8 cellular contexts compared by ENCODE assay signal in the genomic region with DNA sequence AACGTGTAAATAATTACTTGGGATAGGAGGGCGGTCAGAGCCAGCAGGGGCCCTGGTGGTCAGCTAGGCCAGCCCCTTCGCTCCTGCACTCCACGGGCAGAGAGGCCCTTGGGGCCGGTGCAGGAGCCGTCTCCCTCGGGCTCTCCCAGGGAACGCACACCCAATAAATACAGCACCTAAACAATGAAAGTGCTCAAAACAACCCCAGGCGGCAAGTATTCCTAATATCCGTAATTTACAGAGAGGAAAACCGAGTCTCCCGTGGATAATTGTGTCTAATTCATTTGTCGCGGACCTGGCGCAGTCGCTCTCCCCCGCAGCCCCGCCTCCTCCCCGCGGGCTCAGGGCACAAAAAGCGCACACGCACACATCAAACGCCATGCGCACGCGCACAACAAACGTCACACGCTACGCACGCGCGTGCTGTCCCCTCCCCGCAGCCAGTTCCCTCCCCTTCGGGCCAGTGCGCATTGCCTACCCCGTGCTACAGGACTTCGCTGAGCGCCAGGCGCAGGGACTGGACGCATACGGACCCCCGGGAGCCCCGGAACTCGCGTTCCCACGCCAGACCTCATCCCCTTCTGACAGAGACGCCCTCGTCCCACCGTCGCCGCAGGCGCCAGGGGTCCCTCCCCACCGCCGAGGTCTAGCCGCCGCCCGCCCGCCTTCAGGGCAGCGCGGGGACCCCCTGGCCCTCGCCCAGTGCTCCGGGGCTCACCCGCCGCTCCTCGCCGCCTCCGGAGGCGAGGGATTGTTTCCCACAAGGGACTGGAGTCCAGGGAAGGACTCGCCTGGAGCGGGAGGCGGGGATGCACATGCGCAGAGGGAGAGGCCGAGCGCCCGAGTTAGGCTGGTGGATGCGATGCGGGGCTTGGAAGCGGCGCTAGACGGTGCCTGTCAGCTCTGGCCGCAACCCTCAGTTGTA. TPM values are rescaled to one million over a fixed set of nuclear protein-coding genes. Genes with fewer than 3 reads are reported as not detected.
DNase-seq lines count a peak whose midpoint lies in the region; ATAC-seq, FAIRE-seq and TF ChIP-seq lines count a peak whose summit lies in the region.

A gene (minus strand): TSS at position 324 of the 925 bp plus-strand sequence. CDS start 1,300 bp downstream, outside the sequence.

- H3K4me2 ChIP-seq in DOHH2 (ENCODE audit: low read length) (peak within 1 kb of the TSS; percentile 96), GM23248 (ENCODE audit: unreplicated experiment) (peak within 1 kb of the TSS; percentile 99), Karpas-422 (ENCODE audit: low read depth, low read length, poor library complexity, severe bottlenecking) (peak within 1 kb of the TSS; percentile 90)

- H3K4me3 ChIP-seq in DOHH2 (ENCODE audit: low read length), result peak within 1 kb of the TSS; percentile 98
- peak within 1 kb of the TSS; percentile 86 for H3K4me3 ChIP-seq in GM23248
- H3K4me3 ChIP-seq in Karpas-422 (ENCODE audit: low read length), result peak within 1 kb of the TSS; percentile 90

- H3K9me3 ChIP-seq in DOHH2 (ENCODE audit: control insufficient read depth, insufficient read depth, low read length) (peaks cover 6% of the 10 kb centered on the region; the same call in 1 of the 2 replicates), GM23248 (ENCODE audit: low read depth) (no peaks in the 10 kb centered on the region), Karpas-422 (ENCODE audit: low read length) (no peaks in the 10 kb centered on the region)

- H3K9me2 ChIP-seq in DOHH2 (replicated peaks; ENCODE audit: control insufficient read depth, low read length), result no peaks in the 10 kb centered on the region
- no peaks in the 10 kb centered on the region for H3K9me2 ChIP-seq in GM23248 (ENCODE audit: insufficient read depth)
- no peaks in the 10 kb centered on the region for H3K9me2 ChIP-seq in Karpas-422 (replicated peaks; ENCODE audit: insufficient read depth, low read length)

- no peak for TF ChIP-seq CTCF in DOHH2 (IDR thresholded peaks at IDR 0.05; ENCODE audit: low read depth, low read length, poor library complexity, severe bottlenecking)

- H3K27me3 ChIP-seq in DOHH2 (ENCODE audit: control insufficient read depth, low read length) (no peaks in the 10 kb centered on the region), GM23248 (replicated peaks; ENCODE audit: insufficient read depth) (no peaks in the 10 kb centered on the region), Karpas-422 (ENCODE audit: low read length) (no peaks in the 10 kb centered on the region)

- H3K4me3 Mint-ChIP-seq in natural killer cell treated with Interleukin-12 subunit alpha and Interleukin-12 subunit beta and Interleukin-15 and Interleukin-18, amount 100 ng/mL, for 72 hours, result peak within 1 kb of the TSS; percentile 100
- peak within 1 kb of the TSS; percentile 78 to 96 for H3K4me3 Mint-ChIP-seq in stimulated activated naive CD8-positive, alpha-beta T cell treated with anti-CD3 and anti-CD28 coated beads, Interleukin-15, amount 100 ng/mL, for 72 hours

- peaks cover 6% of the 10 kb centered on the region for H3K36me3 Mint-ChIP-seq in natural killer cell treated with Interleukin-12 subunit alpha and Interleukin-12 subunit beta and Interleukin-15 and Interleukin-18, amount 100 ng/mL, for 72 hours

- DNase-seq in GM23248 (peak; percentile 100), Karpas-422 (peak; percentile 98), RCC 7860 (ENCODE audit: low spot score) (peak; percentile 91), fibroblast of gingiva (ENCODE audit: low read depth) (peak; percentile 98)
- peak; percentile 88 to 91 for DNase-seq in activated T-helper 1 cell treated with anti-CD3 and anti-CD28 coated beads, Interleukin-2, amount 50 U/mL, for 16 hours (ENCODE audit: low read depth in 1 of 2, low spot score in 1 of 2)
- peak; percentile 94 for DNase-seq in natural killer cell treated with Interleukin-12 subunit alpha and Interleukin-12 subunit beta and Interleukin-15 and Interleukin-18, amount 100 ng/mL, for 72 hours (ENCODE audit: low spot score)
- peak; percentile 87 to 93 for DNase-seq in stimulated activated naive CD8-positive, alpha-beta T cell treated with anti-CD3 and anti-CD28 coated beads, Interleukin-15, amount 100 ng/mL, for 72 hours

- no peaks in the 10 kb centered on the region for H3K9me3 Mint-ChIP-seq in natural killer cell treated with Interleukin-12 subunit alpha and Interleukin-12 subunit beta and Interleukin-15 and Interleukin-18, amount 100 ng/mL, for 72 hours
- H3K9me3 Mint-ChIP-seq in stimulated activated naive CD8-positive, alpha-beta T cell treated with anti-CD3 and anti-CD28 coated beads, Interleukin-15, amount 100 ng/mL, for 72 hours, result no peaks in the 10 kb centered on the region

- H3K4me1 Mint-ChIP-seq in natural killer cell treated with Interleukin-12 subunit alpha and Interleukin-12 subunit beta and Interleukin-15 and Interleukin-18, amount 100 ng/mL, for 72 hours (ENCODE audit: low read depth in 2 of 2), result peaks cover 22 to 31% of the 10 kb centered on the region in 2 donors
- H3K4me1 Mint-ChIP-seq in stimulated activated naive CD8-positive, alpha-beta T cell treated with anti-CD3 and anti-CD28 coated beads, Interleukin-15, amount 100 ng/mL, for 72 hours, result peaks cover 36% of the 10 kb centered on the region

- in situ Hi-C loops in GM23248 (cut with MboI), result no loop called here

- WGBS in GM23248 (ENCODE audit: low coverage in 1 of 2, low lambda C conversion rate in 2 of 2, missing lambda C conversion rate in 2 of 2), 2 experiments, result 1 to 2% methylated on average over 55 to 73 of the region's 81 CpGs

- no peaks in the 10 kb centered on the region for H4K20me1 ChIP-seq in DOHH2 (ENCODE audit: control insufficient read depth, insufficient read depth, low read depth, low read length)
- H4K20me1 ChIP-seq in GM23248 (ENCODE audit: insufficient read depth), result no peaks in the 10 kb centered on the region
- H4K20me1 ChIP-seq in Karpas-422 (ENCODE audit: insufficient read depth, low read depth, low read length), result no peaks in the 10 kb centered on the region

- no peaks in the 10 kb centered on the region for H3F3A ChIP-seq in DOHH2 (ENCODE audit: control insufficient read depth, insufficient read depth)
- peaks cover 11% of the 10 kb centered on the region; the same call in 1 of the 2 replicates for H3F3A ChIP-seq in GM23248 (ENCODE audit: insufficient read depth)

- H3K27me3 Mint-ChIP-seq in natural killer cell treated with Interleukin-12 subunit alpha and Interleukin-12 subunit beta and Interleukin-15 and Interleukin-18, amount 100 ng/mL, for 72 hours, result no peaks in the 10 kb centered on the region
- H3K27me3 Mint-ChIP-seq in stimulated activated naive CD8-positive, alpha-beta T cell treated with anti-CD3 and anti-CD28 coated beads, Interleukin-15, amount 100 ng/mL, for 72 hours, result no peaks in the 10 kb centered on the region

- peak; percentile 98 to 99 for ATAC-seq in natural killer cell treated with Interleukin-12 subunit alpha and Interleukin-12 subunit beta and Interleukin-15 and Interleukin-18, amount 100 ng/mL, for 72 hours
- peak; percentile 98 for ATAC-seq in stimulated activated naive CD8-positive, alpha-beta T cell treated with anti-CD3 and anti-CD28 coated beads, Interleukin-15, amount 100 ng/mL, for 72 hours

- H3K9ac ChIP-seq in GM23248 (peak within 1 kb of the TSS; percentile 99), Karpas-422 (ENCODE audit: low read length) (peak within 1 kb of the TSS; percentile 98)

- H3K27ac Mint-ChIP-seq in natural killer cell treated with Interleukin-12 subunit alpha and Interleukin-12 subunit beta and Interleukin-15 and Interleukin-18, amount 100 ng/mL, for 72 hours, result peak within 1 kb of the TSS; percentile 82 to 89
- peak within 1 kb of the TSS; percentile 95 for H3K27ac Mint-ChIP-seq in stimulated activated naive CD8-positive, alpha-beta T cell treated with anti-CD3 and anti-CD28 coated beads, Interleukin-15, amount 100 ng/mL, for 72 hours

- H2AFZ ChIP-seq in GM23248 (peak within 1 kb of the TSS; percentile 94), Karpas-422 (ENCODE audit: low read length) (peak within 1 kb of the TSS; percentile 93)

- H3K4me1 ChIP-seq in DOHH2 (ENCODE audit: control insufficient read depth, low read length) (peaks cover 23% of the 10 kb centered on the region), GM23248 (ENCODE audit: insufficient read depth) (peaks cover 40% of the 10 kb centered on the region), Karpas-422 (ENCODE audit: low read length) (peaks cover 22% of the 10 kb centered on the region)

- H3K27ac ChIP-seq in DOHH2 (ENCODE audit: low read depth, low read length), result peak within 1 kb of the TSS; percentile 74
- peak within 1 kb of the TSS; percentile 100 for H3K27ac ChIP-seq in GM23248
- peak within 1 kb of the TSS; percentile 60 for H3K27ac ChIP-seq in Karpas-422 (ENCODE audit: low read length)

- FAIRE-seq in RCC 7860 (lab: Jason Lieb, UNC), result peak; percentile 55

- H3K36me3 ChIP-seq in DOHH2 (ENCODE audit: control insufficient read depth, low read length) (peaks cover 23% of the 10 kb centered on the region), GM23248 (ENCODE audit: low read depth) (no peaks in the 10 kb centered on the region), Karpas-422 (ENCODE audit: insufficient read depth, low read length) (peaks cover 27% of the 10 kb centered on the region)

- peaks cover 39% of the 10 kb centered on the region for H3K79me2 ChIP-seq in DOHH2 (ENCODE audit: control insufficient read depth, low read length)
- peaks cover 42% of the 10 kb centered on the region for H3K79me2 ChIP-seq in GM23248 (ENCODE audit: insufficient read depth)
- peaks cover 43% of the 10 kb centered on the region for H3K79me2 ChIP-seq in Karpas-422 (ENCODE audit: low read length)

RNA-seq across cellular contexts. Expression of the gene that starts here (rescaled TPM):
- 4.2 and 13.7 TPM in 2 replicates for total RNA-seq in GM23248 (2014; rRNA removed; shearing (Covaris generic))
- polyA plus RNA-seq in GM23248 (2016; fragmentation: Nextera tagmentation; extraction: Ambion mirVana), result 6.8 and 7.4 TPM in 2 replicates
- total RNA-seq in Karpas-422 (2014; rRNA removed; shearing (Covaris generic); ENCODE audit: low replicate concordance), result 17.7 and 27.6 TPM in 2 replicates
- total RNA-seq in natural killer cell treated with Interleukin-12 subunit alpha and Interleukin-12 subunit beta and Interleukin-15 and Interleukin-18, amount 100 ng/mL, for 72 hours, result 10 to 100 TPM in 1 of 2 donors, 1 to 10 TPM in 1; 8.3 to 10.2 TPM

Comparison
In these comparisons a context has a peak if more than half of its experiments do, and no peak if none do; other contexts are left out.
1. Peak in every context shown above with its lines: DNase-seq, ATAC-seq, H3K4me3 ChIP-seq and H3K27ac ChIP-seq.